8 cellular contexts compared by ENCODE assay signal in genomic region chr19:45469132-45469834, GRCh38. TPM values are rescaled to one million over a fixed set of nuclear protein-coding genes. Genes with fewer than 3 reads are reported as not detected.
DNase-seq lines count a peak whose midpoint lies in the region; ATAC-seq and TF ChIP-seq lines count a peak whose summit lies in the region.

No MANE protein-coding gene starts in this region.

- TF ChIP-seq CTCF in PC-9 (conservative IDR thresholded peaks at IDR 0.05) = peak; percentile 29; the same call in 1 of the 2 replicates

- H2AFZ ChIP-seq in PC-9 = peak overlapping the region; percentile 94

- no TSS peak for BruUV-seq in PC-9 (replicated peaks; lab: Mats Ljungman, UMichigan)

- H3K27me3 ChIP-seq in PC-9 (ENCODE audit: insufficient read depth, low read depth) = no peaks in the 10 kb centered on the region
- H3K27me3 ChIP-seq in esophagus (ENCODE audit: control insufficient read depth in 1 of 2, insufficient read depth in 2 of 2, low read length in 2 of 2) = no peaks in the 10 kb centered on the region
- H3K27me3 ChIP-seq in muscle layer of duodenum (ENCODE audit: low read depth, low read length) = no peaks in the 10 kb centered on the region

- no peaks in the 10 kb centered on the region for H3K9me3 Mint-ChIP-seq in activated T-cell treated with anti-CD3 and anti-CD28 coated beads, Interleukin-2, amount 50 U/mL, for 4 hours

- no peaks in the 10 kb centered on the region for H3K9me3 ChIP-seq in PC-9 (ENCODE audit: insufficient read depth, low read depth)
- no peaks in the 10 kb centered on the region for H3K9me3 ChIP-seq in esophagus (ENCODE audit: control insufficient read depth in 2 of 2, insufficient read depth in 1 of 2, low read depth in 1 of 2, low read length in 1 of 2)
- no peaks in the 10 kb centered on the region for H3K9me3 ChIP-seq in muscle layer of duodenum (ENCODE audit: control insufficient read depth in 1 of 2, low read length in 2 of 2)

- POLR2A ChIA-PET in PC-9 (lab: Charles Lee; ENCODE audit: unreplicated experiment) = interaction anchor here (0.6 to 1.4 kb wide), 11 partner anchors 9 to 1991 kb away, joined by 3 to 14 read pairs (median 5); no protein-coding TSS in a partner anchor

- H3K4me1 Mint-ChIP-seq in activated T-cell treated with anti-CD3 and anti-CD28 coated beads, Interleukin-2, amount 50 U/mL, for 4 hours (ENCODE audit: low read depth) = peaks cover 26% of the 10 kb centered on the region

- DNase-seq in DMS 273 treated with DMSO at 0.1 percent for 48 hours (lab: John Stamatoyannopoulos, UW) (peak; percentile 83), PC-9 (peak; percentile 85 to 95)
- DNase-seq in Jurkat, Clone E6-1 (ENCODE audit: low read depth, low spot score) = peak; percentile 93
- DNase-seq in activated T-cell treated with anti-CD3 and anti-CD28 coated beads, Interleukin-2, amount 50 U/mL, for 4 hours = peak; percentile 89
- DNase-seq in stimulated activated CD8-positive, alpha-beta memory T cell treated with anti-CD3 and anti-CD28 coated beads, Interleukin-7, amount 100 ng/mL, for 24 hours (ENCODE audit: low read depth) = peak; percentile 83

- H3K27ac ChIP-seq in PC-9 = peak overlapping the region; percentile 72
- H3K27ac ChIP-seq in esophagus (ENCODE audit: low read depth in 2 of 2, low read length in 1 of 2) = peak overlapping the region; percentile 97 to 99
- H3K27ac ChIP-seq in muscle layer of duodenum (ENCODE audit: low read length) = peak overlapping the region; percentile 95

- H3K79me2 ChIP-seq in PC-9 (ENCODE audit: low read depth) = no peaks in the 10 kb centered on the region

- H3K36me3 ChIP-seq in PC-9 (ENCODE audit: low read depth) = no peaks in the 10 kb centered on the region
- H3K36me3 ChIP-seq in esophagus (ENCODE audit: control insufficient read depth in 2 of 2, insufficient read depth in 2 of 2, low read length in 1 of 2) = no peaks in the 10 kb centered on the region
- H3K36me3 ChIP-seq in muscle layer of duodenum (ENCODE audit: control insufficient read depth in 1 of 2, insufficient read depth in 2 of 2, low read length in 2 of 2) = peaks cover 15 to 24% of the 10 kb centered on the region in 2 donors

- H3K4me1 ChIP-seq in PC-9 (replicated peaks; ENCODE audit: insufficient read depth) (peaks cover 19% of the 10 kb centered on the region), esophagus (ENCODE audit: control insufficient read depth in 2 of 2, insufficient read depth in 2 of 2, low read length in 1 of 2) (peaks cover 5 to 15% of the 10 kb centered on the region in 2 donors), muscle layer of duodenum (ENCODE audit: control insufficient read depth in 1 of 2, insufficient read depth in 2 of 2, low read length in 2 of 2) (peaks cover 0 to 26% of the 10 kb centered on the region in 2 donors)

- H4K20me1 ChIP-seq in PC-9 (ENCODE audit: insufficient read depth) = no peaks in the 10 kb centered on the region; the same call in 1 of the 2 replicates

- peaks cover 1% of the 10 kb centered on the region for H3K27me3 Mint-ChIP-seq in activated T-cell treated with anti-CD3 and anti-CD28 coated beads, Interleukin-2, amount 50 U/mL, for 4 hours (ENCODE audit: low read depth)

- WGBS in esophagus, 2 donors = 0 to 1% methylated on average over 60 of the region's 60 CpGs

- H3K9me2 ChIP-seq in PC-9 (ENCODE audit: insufficient read depth) = no peaks in the 10 kb centered on the region

- intact Hi-C loops in PC-9 (cut with micrococcal nuclease; ENCODE audit: unreplicated experiment) = loop anchor here (2.0 kb wide), 1 partner anchor 26 kb away; no protein-coding TSS in a partner anchor

- peak overlapping the region; percentile 86 for H3K4me3 ChIP-seq in Jurkat, Clone E6-1 (ENCODE audit: low read length)
- H3K4me3 ChIP-seq in PC-9 (peak overlapping the region; percentile 82), esophagus (ENCODE audit: low read depth in 1 of 2, low read length in 2 of 2) (peak overlapping the region; percentile 69 to 75), muscle layer of duodenum (ENCODE audit: low read depth in 1 of 2, low read length in 2 of 2) (peak overlapping the region; percentile 92 to 95)

- H3K36me3 Mint-ChIP-seq in activated T-cell treated with anti-CD3 and anti-CD28 coated beads, Interleukin-2, amount 50 U/mL, for 4 hours (ENCODE audit: insufficient read depth) = peaks cover 14% of the 10 kb centered on the region

- peak overlapping the region; percentile 90 for H3K4me3 Mint-ChIP-seq in activated T-cell treated with anti-CD3 and anti-CD28 coated beads, Interleukin-2, amount 50 U/mL, for 4 hours

- CTCF ChIA-PET in PC-9 (lab: Charles Lee) = interaction anchor here (0.6 to 1.6 kb wide), 4 partner anchors 9 to 174 kb away, joined by 3 to 6 read pairs (median 6); no protein-coding TSS in a partner anchor

- peak overlapping the region; percentile 100 for H3K4me2 ChIP-seq in PC-9

- peak; percentile 45 for ATAC-seq in GM21619 (IDR thresholded peaks at IDR 0.05; ENCODE audit: unreplicated experiment)
- ATAC-seq in activated T-cell treated with anti-CD3 and anti-CD28 coated beads, Interleukin-2, amount 50 U/mL, for 4 hours = peak; percentile 83 to 86

- peaks cover 45% of the 10 kb centered on the region; the same call in 1 of the 2 replicates for H3F3A ChIP-seq in PC-9 (ENCODE audit: insufficient read depth, low read depth)

RNA-seq across cellular contexts. Expression of gene FOSB, which starts 1.5 kb away (rescaled TPM):
- polyA plus RNA-seq in Jurkat, Clone E6-1 (2012; ENCODE audit: insufficient read depth, insufficient read length) = 1.1 TPM
- total RNA-seq in PC-9 (2021) = 7.9 and 16.5 TPM in 2 replicates
- 10 to 100 TPM; 10.5 to 13.4 (median 13.2) TPM for total RNA-seq in activated T-cell treated with anti-CD3 and anti-CD28 coated beads, Interleukin-2, amount 50 U/mL, for 4 hours
- polyA plus RNA-seq in esophagus = 10 to 100 TPM in 1 of 2 donors, 1 to 10 TPM in 1; 1.1 to 13.8 TPM

RNA-seq across cellular contexts. Expression of gene RTN2, which starts 27.6 kb away (rescaled TPM):
- polyA plus RNA-seq in Jurkat, Clone E6-1 (2012; ENCODE audit: insufficient read depth, insufficient read length) = 3.5 TPM
- total RNA-seq in PC-9 (2021) = 49.6 and 50.1 TPM in 2 replicates
- total RNA-seq in activated T-cell treated with anti-CD3 and anti-CD28 coated beads, Interleukin-2, amount 50 U/mL, for 4 hours = 1 to 10 TPM in 2 of 3 donors, under 1 TPM in 1; 0.83 to 1.5 (median 1.5) TPM
- 1 to 10 TPM; 2.4 to 5.1 TPM for polyA plus RNA-seq in esophagus

RNA-seq across cellular contexts. Expression of gene PPM1N, which starts 29.0 kb away (rescaled TPM):
- 2.8 TPM for polyA plus RNA-seq in Jurkat, Clone E6-1 (2012; ENCODE audit: insufficient read depth, insufficient read length)
- total RNA-seq in PC-9 (2021) = 5.0 and 9.5 TPM in 2 replicates
- total RNA-seq in activated T-cell treated with anti-CD3 and anti-CD28 coated beads, Interleukin-2, amount 50 U/mL, for 4 hours = 1 to 10 TPM; 1.1 to 1.4 (median 1.3) TPM
- polyA plus RNA-seq in esophagus = 1 to 10 TPM; 2.3 to 2.5 TPM

RNA-seq across cellular contexts. Expression of gene VASP, which starts 38.0 kb away (rescaled TPM):
- polyA plus RNA-seq in Jurkat, Clone E6-1 (2012; ENCODE audit: insufficient read depth, insufficient read length) = 41.0 TPM
- 123 and 155 TPM in 2 replicates for total RNA-seq in PC-9 (2021)
- total RNA-seq in activated T-cell treated with anti-CD3 and anti-CD28 coated beads, Interleukin-2, amount 50 U/mL, for 4 hours = 100 to 1,000 TPM; 135 to 164 (median 157) TPM
- 10 to 100 TPM; 35.5 to 36.5 TPM for polyA plus RNA-seq in esophagus

RNA-seq across cellular contexts. Expression of gene ERCC1, which starts 45.6 kb away (rescaled TPM):
- polyA plus RNA-seq in Jurkat, Clone E6-1 (2012; ENCODE audit: insufficient read depth, insufficient read length) = 125 TPM
- total RNA-seq in PC-9 (2021) = 102 and 138 TPM in 2 replicates
- 10 to 100 TPM; 68.0 to 86.2 (median 85.7) TPM for total RNA-seq in activated T-cell treated with anti-CD3 and anti-CD28 coated beads, Interleukin-2, amount 50 U/mL, for 4 hours
- 10 to 100 TPM; 33.3 to 33.4 TPM for polyA plus RNA-seq in esophagus

Comparison
In these comparisons a context has a peak if more than half of its experiments do, and no peak if none do; other contexts are left out.
1. Peak in every context shown above with its lines: DNase-seq, ATAC-seq, H3K4me3 ChIP-seq and H3K27ac ChIP-seq.
2. RNA of gene RTN2, which starts 27.6 kb away (total RNA-seq): 49.6 to 50.1 TPM in PC-9; 0.83 to 1.5 TPM in activated T-cell treated with anti-CD3 and anti-CD28 coated beads, Interleukin-2, amount 50 U/mL, for 4 hours; every median in the first group is over 10 times any median in the second.